ENCODE assay signal across 1 cellular context in the genomic region with DNA sequence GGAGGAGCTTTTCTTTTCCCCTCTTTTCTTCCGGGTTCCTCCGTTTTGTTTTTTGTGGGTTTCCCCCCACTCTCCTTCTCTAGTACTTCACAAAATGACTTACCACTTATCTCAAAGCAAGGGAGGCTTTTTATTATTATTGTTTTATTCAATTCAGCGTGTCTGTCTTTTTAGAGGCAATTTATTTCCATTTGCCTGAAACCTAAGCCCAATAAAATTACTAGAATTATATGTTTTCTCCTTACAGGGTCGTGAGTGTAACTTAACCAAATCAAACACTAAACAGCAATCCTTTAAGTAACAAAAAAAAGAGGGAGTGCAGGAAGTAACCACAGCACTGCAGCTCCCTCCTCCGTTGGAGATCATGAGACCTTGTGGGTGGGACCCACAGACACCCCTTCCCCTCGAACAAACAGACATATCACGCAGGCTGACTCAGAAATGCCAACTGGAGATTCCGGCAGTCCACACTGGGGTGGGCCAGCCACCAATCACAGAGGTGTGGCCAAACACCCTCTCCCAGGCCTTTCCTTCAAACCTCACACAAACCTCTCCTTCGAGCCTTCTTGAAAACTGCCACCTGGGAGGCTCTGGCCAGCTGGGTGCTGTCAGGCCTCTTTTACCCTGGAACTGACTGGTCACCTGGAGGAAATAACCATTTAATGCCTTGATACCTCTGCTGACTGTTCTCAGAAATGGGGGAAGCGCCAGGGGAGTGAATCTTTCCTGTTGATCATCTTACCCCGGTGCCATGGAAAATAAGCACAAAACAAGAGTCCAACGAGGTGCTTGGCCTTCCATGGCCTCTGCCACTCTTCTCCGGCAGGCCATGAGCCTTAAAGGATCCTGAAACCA.
TF ChIP-seq lines count a peak whose summit lies in the region.

No MANE protein-coding gene starts in this region.

TF ChIP-seq in HEK293, 187 proteins besides CTCF, POLR2A, EP300 and RAD21 (continued from another document and continues in another):
- TF ChIP-seq, protein P1, sequence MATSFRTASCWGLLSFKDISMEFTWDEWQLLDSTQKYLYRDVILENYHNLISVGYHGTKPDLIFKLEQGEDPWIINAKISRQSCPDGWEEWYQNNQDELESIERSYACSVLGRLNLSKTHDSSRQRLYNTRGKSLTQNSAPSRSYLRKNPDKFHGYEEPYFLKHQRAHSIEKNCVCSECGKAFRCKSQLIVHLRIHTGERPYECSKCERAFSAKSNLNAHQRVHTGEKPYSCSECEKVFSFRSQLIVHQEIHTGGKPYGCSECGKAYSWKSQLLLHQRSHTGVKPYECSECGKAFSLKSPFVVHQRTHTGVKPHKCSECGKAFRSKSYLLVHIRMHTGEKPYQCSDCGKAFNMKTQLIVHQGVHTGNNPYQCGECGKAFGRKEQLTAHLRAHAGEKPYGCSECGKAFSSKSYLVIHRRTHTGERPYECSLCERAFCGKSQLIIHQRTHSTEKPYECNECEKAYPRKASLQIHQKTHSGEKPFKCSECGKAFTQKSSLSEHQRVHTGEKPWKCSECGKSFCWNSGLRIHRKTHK (tag by site-specific recombination; IDR thresholded peaks at IDR 0.05): no peak
- TF ChIP-seq ZNF510 (tag by site-specific recombination; IDR thresholded peaks at IDR 0.05; ENCODE audit: insufficient replicate concordance): no peak
- no peak for TF ChIP-seq ZNF324 (tag by site-specific recombination; IDR thresholded peaks at IDR 0.05)
- no peak for TF ChIP-seq ZNF558 (tag by site-specific recombination; IDR thresholded peaks at IDR 0.05)
- TF ChIP-seq ZNF302 (tag by site-specific recombination; IDR thresholded peaks at IDR 0.05; ENCODE audit: low read depth): no peak
- TF ChIP-seq IKZF3 (tag by site-specific recombination; IDR thresholded peaks at IDR 0.05): no peak
- TF ChIP-seq ZNF837 (tag by site-specific recombination; IDR thresholded peaks at IDR 0.05): no peak
- no peak for TF ChIP-seq ZNF776 (tag by site-specific recombination; IDR thresholded peaks at IDR 0.05; ENCODE audit: borderline replicate concordance)
- TF ChIP-seq, protein P2, sequence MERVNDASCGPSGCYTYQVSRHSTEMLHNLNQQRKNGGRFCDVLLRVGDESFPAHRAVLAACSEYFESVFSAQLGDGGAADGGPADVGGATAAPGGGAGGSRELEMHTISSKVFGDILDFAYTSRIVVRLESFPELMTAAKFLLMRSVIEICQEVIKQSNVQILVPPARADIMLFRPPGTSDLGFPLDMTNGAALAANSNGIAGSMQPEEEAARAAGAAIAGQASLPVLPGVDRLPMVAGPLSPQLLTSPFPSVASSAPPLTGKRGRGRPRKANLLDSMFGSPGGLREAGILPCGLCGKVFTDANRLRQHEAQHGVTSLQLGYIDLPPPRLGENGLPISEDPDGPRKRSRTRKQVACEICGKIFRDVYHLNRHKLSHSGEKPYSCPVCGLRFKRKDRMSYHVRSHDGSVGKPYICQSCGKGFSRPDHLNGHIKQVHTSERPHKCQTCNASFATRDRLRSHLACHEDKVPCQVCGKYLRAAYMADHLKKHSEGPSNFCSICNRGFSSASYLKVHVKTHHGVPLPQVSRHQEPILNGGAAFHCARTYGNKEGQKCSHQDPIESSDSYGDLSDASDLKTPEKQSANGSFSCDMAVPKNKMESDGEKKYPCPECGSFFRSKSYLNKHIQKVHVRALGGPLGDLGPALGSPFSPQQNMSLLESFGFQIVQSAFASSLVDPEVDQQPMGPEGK (tag by site-specific recombination; IDR thresholded peaks at IDR 0.05): peak; percentile 22; the same call in 1 of the 2 replicates
- no peak for TF ChIP-seq ZNF548 (tag by site-specific recombination; IDR thresholded peaks at IDR 0.05)
- no peak for TF ChIP-seq ZNF423 (tag by site-specific recombination; IDR thresholded peaks at IDR 0.05)
- TF ChIP-seq BCL11A (tag by site-specific recombination; IDR thresholded peaks at IDR 0.05; ENCODE audit: low read depth): no peak
- TF ChIP-seq ZNF514 (tag by site-specific recombination; IDR thresholded peaks at IDR 0.05): no peak
- TF ChIP-seq, protein P3, sequence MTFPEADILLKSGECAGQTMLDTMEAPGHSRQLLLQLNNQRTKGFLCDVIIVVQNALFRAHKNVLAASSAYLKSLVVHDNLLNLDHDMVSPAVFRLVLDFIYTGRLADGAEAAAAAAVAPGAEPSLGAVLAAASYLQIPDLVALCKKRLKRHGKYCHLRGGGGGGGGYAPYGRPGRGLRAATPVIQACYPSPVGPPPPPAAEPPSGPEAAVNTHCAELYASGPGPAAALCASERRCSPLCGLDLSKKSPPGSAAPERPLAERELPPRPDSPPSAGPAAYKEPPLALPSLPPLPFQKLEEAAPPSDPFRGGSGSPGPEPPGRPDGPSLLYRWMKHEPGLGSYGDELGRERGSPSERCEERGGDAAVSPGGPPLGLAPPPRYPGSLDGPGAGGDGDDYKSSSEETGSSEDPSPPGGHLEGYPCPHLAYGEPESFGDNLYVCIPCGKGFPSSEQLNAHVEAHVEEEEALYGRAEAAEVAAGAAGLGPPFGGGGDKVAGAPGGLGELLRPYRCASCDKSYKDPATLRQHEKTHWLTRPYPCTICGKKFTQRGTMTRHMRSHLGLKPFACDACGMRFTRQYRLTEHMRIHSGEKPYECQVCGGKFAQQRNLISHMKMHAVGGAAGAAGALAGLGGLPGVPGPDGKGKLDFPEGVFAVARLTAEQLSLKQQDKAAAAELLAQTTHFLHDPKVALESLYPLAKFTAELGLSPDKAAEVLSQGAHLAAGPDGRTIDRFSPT (tag by site-specific recombination; IDR thresholded peaks at IDR 0.05): no peak
- TF ChIP-seq ZNF416 (tag by site-specific recombination; IDR thresholded peaks at IDR 0.05): no peak
- no peak for TF ChIP-seq ZSCAN23 (tag by site-specific recombination; IDR thresholded peaks at IDR 0.05)
- no peak for TF ChIP-seq ZNF791 (tag by site-specific recombination; IDR thresholded peaks at IDR 0.05)
- no peak for TF ChIP-seq SETDB1 (IDR thresholded peaks at IDR 0.05; ENCODE audit: insufficient read length, low read length)
- TF ChIP-seq ZNF114 (tag by site-specific recombination; IDR thresholded peaks at IDR 0.05): no peak
- TF ChIP-seq ZNF239 (tag by site-specific recombination; IDR thresholded peaks at IDR 0.05): no peak
- peak; percentile 50 for TF ChIP-seq GLIS2 (tag by site-specific recombination; IDR thresholded peaks at IDR 0.05)
- no peak for TF ChIP-seq ZBTB21 (tag by site-specific recombination; IDR thresholded peaks at IDR 0.05)
- TF ChIP-seq ZNF610 (tag by site-specific recombination; IDR thresholded peaks at IDR 0.05; ENCODE audit: borderline replicate concordance): no peak
- TF ChIP-seq ZNF10 (tag by site-specific recombination; IDR thresholded peaks at IDR 0.05): no peak
- no peak for TF ChIP-seq MYNN (tag by site-specific recombination; IDR thresholded peaks at IDR 0.05; ENCODE audit: borderline replicate concordance)
- TF ChIP-seq GFI1B (tag by site-specific recombination; IDR thresholded peaks at IDR 0.05): no peak
- no peak for TF ChIP-seq ZNF202 (tag by site-specific recombination; IDR thresholded peaks at IDR 0.05; ENCODE audit: borderline replicate concordance)
- peak; percentile 37; the same call in 1 of the 2 replicates for TF ChIP-seq ZNF341 (tag by site-specific recombination; IDR thresholded peaks at IDR 0.05; ENCODE audit: low read depth)
- TF ChIP-seq ZNF223 (tag by site-specific recombination; IDR thresholded peaks at IDR 0.05): no peak
- TF ChIP-seq, protein P4, sequence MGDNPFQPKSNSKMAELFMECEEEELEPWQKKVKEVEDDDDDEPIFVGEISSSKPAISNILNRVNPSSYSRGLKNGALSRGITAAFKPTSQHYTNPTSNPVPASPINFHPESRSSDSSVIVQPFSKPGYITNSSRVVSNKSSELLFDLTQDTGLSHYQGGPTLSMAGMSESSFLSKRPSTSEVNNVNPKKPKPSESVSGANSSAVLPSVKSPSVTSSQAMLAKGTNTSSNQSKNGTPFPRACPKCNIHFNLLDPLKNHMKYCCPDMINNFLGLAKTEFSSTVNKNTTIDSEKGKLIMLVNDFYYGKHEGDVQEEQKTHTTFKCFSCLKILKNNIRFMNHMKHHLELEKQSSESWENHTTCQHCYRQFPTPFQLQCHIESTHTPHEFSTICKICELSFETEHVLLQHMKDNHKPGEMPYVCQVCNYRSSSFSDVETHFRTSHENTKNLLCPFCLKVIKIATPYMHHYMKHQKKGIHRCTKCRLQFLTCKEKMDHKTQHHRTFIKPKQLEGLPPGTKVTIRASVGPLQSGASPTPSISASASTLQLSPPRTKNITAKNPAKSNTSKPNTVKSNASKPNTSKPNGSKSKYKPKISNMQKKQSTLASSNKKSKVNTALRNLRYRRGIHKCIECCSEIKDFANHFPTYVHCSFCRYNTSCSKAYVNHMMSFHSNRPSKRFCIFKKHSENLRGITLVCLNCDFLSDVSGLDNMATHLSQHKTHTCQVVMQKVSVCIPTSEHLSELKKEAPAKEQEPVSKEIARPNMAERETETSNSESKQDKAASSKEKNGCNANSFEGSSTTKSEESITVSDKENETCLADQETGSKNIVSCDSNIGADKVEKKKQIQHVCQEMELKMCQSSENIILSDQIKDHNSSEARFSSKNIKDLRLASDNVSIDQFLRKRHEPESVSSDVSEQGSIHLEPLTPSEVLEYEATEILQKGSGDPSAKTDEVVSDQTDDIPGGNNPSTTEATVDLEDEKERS (tag by site-specific recombination; IDR thresholded peaks at IDR 0.05): no peak
- TF ChIP-seq, protein P5, sequence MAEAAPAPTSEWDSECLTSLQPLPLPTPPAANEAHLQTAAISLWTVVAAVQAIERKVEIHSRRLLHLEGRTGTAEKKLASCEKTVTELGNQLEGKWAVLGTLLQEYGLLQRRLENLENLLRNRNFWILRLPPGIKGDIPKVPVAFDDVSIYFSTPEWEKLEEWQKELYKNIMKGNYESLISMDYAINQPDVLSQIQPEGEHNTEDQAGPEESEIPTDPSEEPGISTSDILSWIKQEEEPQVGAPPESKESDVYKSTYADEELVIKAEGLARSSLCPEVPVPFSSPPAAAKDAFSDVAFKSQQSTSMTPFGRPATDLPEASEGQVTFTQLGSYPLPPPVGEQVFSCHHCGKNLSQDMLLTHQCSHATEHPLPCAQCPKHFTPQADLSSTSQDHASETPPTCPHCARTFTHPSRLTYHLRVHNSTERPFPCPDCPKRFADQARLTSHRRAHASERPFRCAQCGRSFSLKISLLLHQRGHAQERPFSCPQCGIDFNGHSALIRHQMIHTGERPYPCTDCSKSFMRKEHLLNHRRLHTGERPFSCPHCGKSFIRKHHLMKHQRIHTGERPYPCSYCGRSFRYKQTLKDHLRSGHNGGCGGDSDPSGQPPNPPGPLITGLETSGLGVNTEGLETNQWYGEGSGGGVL (tag by site-specific recombination; IDR thresholded peaks at IDR 0.05): peak; percentile 75; the same call in 1 of the 2 replicates
- peak; percentile 12; the same call in 1 of the 2 replicates for TF ChIP-seq GLIS1 (tag by site-specific recombination; IDR thresholded peaks at IDR 0.05)
- TF ChIP-seq HOXC10 (CRISPR knock-in tag; IDR thresholded peaks at IDR 0.05): no peak
- TF ChIP-seq ZNF707 (tag by site-specific recombination; IDR thresholded peaks at IDR 0.05): no peak
- no peak for TF ChIP-seq ZNF366 (tag by site-specific recombination; conservative IDR thresholded peaks at IDR 0.05)
- no peak for TF ChIP-seq ZNF121 (tag by site-specific recombination; IDR thresholded peaks at IDR 0.05)
- TF ChIP-seq ZNF585B (tag by site-specific recombination; IDR thresholded peaks at IDR 0.05): no peak
- no peak for TF ChIP-seq ZNF747 (tag by site-specific recombination; IDR thresholded peaks at IDR 0.05)
- TF ChIP-seq ZNF155 (tag by site-specific recombination; IDR thresholded peaks at IDR 0.05): no peak
- peak; percentile 40; the same call in 1 of the 2 replicates for TF ChIP-seq ZXDB (tag by site-specific recombination; IDR thresholded peaks at IDR 0.05)
- TF ChIP-seq ZNF701 (tag by site-specific recombination; IDR thresholded peaks at IDR 0.05): no peak
- TF ChIP-seq, protein P6, sequence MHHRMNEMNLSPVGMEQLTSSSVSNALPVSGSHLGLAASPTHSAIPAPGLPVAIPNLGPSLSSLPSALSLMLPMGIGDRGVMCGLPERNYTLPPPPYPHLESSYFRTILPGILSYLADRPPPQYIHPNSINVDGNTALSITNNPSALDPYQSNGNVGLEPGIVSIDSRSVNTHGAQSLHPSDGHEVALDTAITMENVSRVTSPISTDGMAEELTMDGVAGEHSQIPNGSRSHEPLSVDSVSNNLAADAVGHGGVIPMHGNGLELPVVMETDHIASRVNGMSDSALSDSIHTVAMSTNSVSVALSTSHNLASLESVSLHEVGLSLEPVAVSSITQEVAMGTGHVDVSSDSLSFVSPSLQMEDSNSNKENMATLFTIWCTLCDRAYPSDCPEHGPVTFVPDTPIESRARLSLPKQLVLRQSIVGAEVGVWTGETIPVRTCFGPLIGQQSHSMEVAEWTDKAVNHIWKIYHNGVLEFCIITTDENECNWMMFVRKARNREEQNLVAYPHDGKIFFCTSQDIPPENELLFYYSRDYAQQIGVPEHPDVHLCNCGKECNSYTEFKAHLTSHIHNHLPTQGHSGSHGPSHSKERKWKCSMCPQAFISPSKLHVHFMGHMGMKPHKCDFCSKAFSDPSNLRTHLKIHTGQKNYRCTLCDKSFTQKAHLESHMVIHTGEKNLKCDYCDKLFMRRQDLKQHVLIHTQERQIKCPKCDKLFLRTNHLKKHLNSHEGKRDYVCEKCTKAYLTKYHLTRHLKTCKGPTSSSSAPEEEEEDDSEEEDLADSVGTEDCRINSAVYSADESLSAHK (tag by site-specific recombination; IDR thresholded peaks at IDR 0.05): no peak
- TF ChIP-seq ZNF214 (tag by site-specific recombination; IDR thresholded peaks at IDR 0.05; ENCODE audit: borderline replicate concordance): no peak
- no peak for TF ChIP-seq ZNF248 (tag by site-specific recombination; IDR thresholded peaks at IDR 0.05)
- TF ChIP-seq SCRT1 (tag by site-specific recombination; IDR thresholded peaks at IDR 0.05; ENCODE audit: borderline replicate concordance): no peak
- no peak for TF ChIP-seq ZFP3 (tag by site-specific recombination; IDR thresholded peaks at IDR 0.05; ENCODE audit: low read depth)
- TF ChIP-seq SALL2 (tag by site-specific recombination; IDR thresholded peaks at IDR 0.05; ENCODE audit: borderline replicate concordance): no peak
- no peak for TF ChIP-seq ZNF830 (tag by site-specific recombination; IDR thresholded peaks at IDR 0.05; ENCODE audit: low read depth)
- TF ChIP-seq ZFHX2 (tag by site-specific recombination; conservative IDR thresholded peaks at IDR 0.05): peak; percentile 87
- TF ChIP-seq ZNF394 (tag by site-specific recombination; IDR thresholded peaks at IDR 0.05; ENCODE audit: borderline replicate concordance): no peak
- no peak for TF ChIP-seq GLI4 (tag by site-specific recombination; IDR thresholded peaks at IDR 0.05)
- no peak for TF ChIP-seq TRIM28 (IDR thresholded peaks at IDR 0.05; ENCODE audit: borderline replicate concordance, low read length)
- no peak for TF ChIP-seq ZNF670 (tag by site-specific recombination; IDR thresholded peaks at IDR 0.05; ENCODE audit: low read depth)
- TF ChIP-seq ZNF350 (tag by site-specific recombination; IDR thresholded peaks at IDR 0.05): no peak
- TF ChIP-seq ZNF174 (tag by site-specific recombination; IDR thresholded peaks at IDR 0.05): no peak
- TF ChIP-seq ZEB2 (tag by site-specific recombination; IDR thresholded peaks at IDR 0.05): no peak
